19 cellular contexts compared by ENCODE assay signal in genomic region chr15:99431661-99432091, GRCh38.
DNase-seq lines count a peak whose midpoint lies in the region; ATAC-seq and TF ChIP-seq lines count a peak whose summit lies in the region.
"Had no signal": no experiment of that assay in that cellular context is flagged by ENCODE, and none has a peak within 500 bp of the region (broad histone marks: within the 10 kb centered on the region; RNA-seq: fewer than 3 reads in every experiment).

No MANE protein-coding gene starts in this region.

- H3K27ac Mint-ChIP-seq in T-helper 17 cell = peak overlapping the region; percentile 47
- no peak overlapping the region for H3K27ac Mint-ChIP-seq in mesothelial cell of epicardium

- TF ChIP-seq CTCF in right atrium auricular region (IDR thresholded peaks at IDR 0.05) = no peak
- TF ChIP-seq CTCF in mucosa of descending colon (IDR thresholded peaks at IDR 0.05) = no peak
- TF ChIP-seq CTCF in transverse colon (IDR thresholded peaks at IDR 0.05) = no peak
- no peak for TF ChIP-seq CTCF in mesothelial cell of epicardium (IDR thresholded peaks at IDR 0.05; ENCODE audit: unreplicated experiment)

- intact Hi-C loops in Right ventricle myocardium inferior (cut with DNase I) = no loop called here
- intact Hi-C loops in mucosa of descending colon (cut with DNase I, micrococcal nuclease) = no loop called here
- intact Hi-C loops in transverse colon (cut with DNase I; ENCODE audit: low total_unique reads) = no loop called here

- H3K27ac ChIP-seq in right atrium auricular region = peak overlapping the region in 1 of 2 donors; percentile 31
- H3K27ac ChIP-seq in transverse colon = no peak overlapping the region
- H3K27ac ChIP-seq: brain microvascular endothelial cell, coronary artery had no signal

- WGBS in transverse colon (ENCODE audit: low coverage in 1 of 2), 2 donors = 95% methylated on average over 8 of the region's 13 CpGs; no CpG with 5 or more reads in 1 of the 2 donors

- no peaks in the 10 kb centered on the region for H3K27me3 ChIP-seq in right atrium auricular region
- H3K27me3 ChIP-seq in transverse colon = no peaks in the 10 kb centered on the region
- H3K27me3 ChIP-seq: brain microvascular endothelial cell had no signal

- H3K4me3 ChIP-seq in right atrium auricular region = no peak overlapping the region
- no peak overlapping the region for H3K4me3 ChIP-seq in mucosa of descending colon
- no peak overlapping the region for H3K4me3 ChIP-seq in transverse colon
- H3K4me3 ChIP-seq: coronary artery had no signal

- TF ChIP-seq POLR2A in transverse colon (IDR thresholded peaks at IDR 0.05) = no peak

- H3K36me3 ChIP-seq in right atrium auricular region (no peaks in the 10 kb centered on the region), mucosa of descending colon (ENCODE audit: low read depth) (no peaks in the 10 kb centered on the region), transverse colon (no peaks in the 10 kb centered on the region)
- H3K36me3 ChIP-seq: brain microvascular endothelial cell had no signal

- H3K27me3 Mint-ChIP-seq in T-helper 17 cell (peaks cover 20% of the 10 kb centered on the region), mesothelial cell of epicardium (ENCODE audit: low read depth) (no peaks in the 10 kb centered on the region)
- H3K27me3 Mint-ChIP-seq: activated naive CD8-positive, alpha-beta T cell treated with anti-CD3 and anti-CD28 coated beads, Interleukin-2, amount 50 U/mL, for 24 hours had no signal

- TF ChIP-seq EP300 in transverse colon (IDR thresholded peaks at IDR 0.05; ENCODE audit: low read depth) = no peak

- ATAC-seq in Right ventricle myocardium inferior = no peak
- no peak for ATAC-seq in T-helper 17 cell
- ATAC-seq in mucosa of descending colon = no peak
- ATAC-seq: activated naive CD8-positive, alpha-beta T cell treated with anti-CD3 and anti-CD28 coated beads, Interleukin-2, amount 50 U/mL, for 24 hours; activated T-cell treated with anti-CD3 and anti-CD28 coated beads, Interleukin-2, amount 50 U/mL, for 4 hours; CD8-positive, alpha-beta T cell had no signal

- H3K9me3 ChIP-seq in right atrium auricular region (no peaks in the 10 kb centered on the region), T-helper 17 cell (ENCODE audit: control insufficient read depth, low read length, poor library complexity, severe bottlenecking) (no peaks in the 10 kb centered on the region), mucosa of descending colon (no peaks in the 10 kb centered on the region), transverse colon (no peaks in the 10 kb centered on the region)

- H3K4me3 Mint-ChIP-seq in T-helper 17 cell (no peak overlapping the region), mesothelial cell of epicardium (no peak overlapping the region)
- H3K4me3 Mint-ChIP-seq: activated naive CD8-positive, alpha-beta T cell treated with anti-CD3 and anti-CD28 coated beads, Interleukin-2, amount 50 U/mL, for 24 hours; activated T-cell treated with anti-CD3 and anti-CD28 coated beads, Interleukin-2, amount 50 U/mL, for 4 hours; CD8-positive, alpha-beta T cell had no signal

- DNase-seq in Right ventricle myocardium inferior (ENCODE audit: missing footprints) (peak; percentile 63), right atrium auricular region (ENCODE audit: low spot score) (no peak), T-helper 17 cell (no peak), mucosa of descending colon (peak in 2 of 3 donors; percentile 22 to 40), transverse colon (peak; percentile 4), mesothelial cell of epicardium (ENCODE audit: low spot score in 2 of 2, unreplicated experiment in 2 of 2) (no peak), NCI-H2227 (lab: John Stamatoyannopoulos, UW; ENCODE audit: unreplicated experiment) (no peak)
- no peak for DNase-seq in stimulated activated CD4-positive, alpha-beta T cell treated with anti-CD3 and anti-CD28 coated beads, Interleukin-4, amount 100 ng/mL, for 1 hour
- DNase-seq: activated CD4-positive, alpha-beta T cell treated with anti-CD3 and anti-CD28 coated beads, Interleukin-2, amount 50 U/mL, for 4 hours; activated naive CD8-positive, alpha-beta T cell treated with anti-CD3 and anti-CD28 coated beads, Interleukin-2, amount 50 U/mL, for 24 hours; activated T-cell treated with anti-CD3 and anti-CD28 coated beads, Interleukin-2, amount 50 U/mL, for 4 hours; brain microvascular endothelial cell; CD8-positive, alpha-beta T cell; HCEC 1CT; hypothalamus; NCI-H1105 treated with DMSO at 0.1 percent for 48 hours; NCI-H526; occipital lobe had no signal

- no peaks in the 10 kb centered on the region for H3K9me3 Mint-ChIP-seq in mesothelial cell of epicardium
- H3K9me3 Mint-ChIP-seq: activated naive CD8-positive, alpha-beta T cell treated with anti-CD3 and anti-CD28 coated beads, Interleukin-2, amount 50 U/mL, for 24 hours; activated T-cell treated with anti-CD3 and anti-CD28 coated beads, Interleukin-2, amount 50 U/mL, for 4 hours; CD8-positive, alpha-beta T cell had no signal

- H3K36me3 Mint-ChIP-seq in T-helper 17 cell (ENCODE audit: low read depth) (no peaks in the 10 kb centered on the region), mesothelial cell of epicardium (no peaks in the 10 kb centered on the region)
- H3K36me3 Mint-ChIP-seq: CD8-positive, alpha-beta T cell had no signal

- H3K4me1 Mint-ChIP-seq in T-helper 17 cell (peaks cover 10% of the 10 kb centered on the region), mesothelial cell of epicardium (peaks cover 14% of the 10 kb centered on the region)

- in situ Hi-C loops in transverse colon (cut with MboI; ENCODE audit: low pct_ligation_motif_present in 1 of 4, low pct_unique_long_range_greater_than_20kb in 1 of 4, low sequenced_read_pairs in 3 of 4) = no loop called here

- H3K4me1 ChIP-seq in right atrium auricular region (peaks cover 0 to 53% of the 10 kb centered on the region in 2 donors), mucosa of descending colon (ENCODE audit: low read depth) (peaks cover 32% of the 10 kb centered on the region), transverse colon (peaks cover 18 to 40% (median 26%) of the 10 kb centered on the region in 4 donors)

Comparison
In these comparisons a context has a peak if more than half of its experiments do, and no peak if none do; other contexts are left out.
1. DNase-seq: peak in Right ventricle myocardium inferior (single experiment), mucosa of descending colon (2 of 3) and transverse colon (single experiment); none in right atrium auricular region (single experiment), T-helper 17 cell (0 of 3), mesothelial cell of epicardium (0 of 2), NCI-H2227 (single experiment) and stimulated activated CD4-positive, alpha-beta T cell treated with anti-CD3 and anti-CD28 coated beads, Interleukin-4, amount 100 ng/mL, for 1 hour (single experiment).